In genomic region chr14:105948965-105949364, GRCh38 we compare ENCODE assay signal across 7 cellular contexts.
DNase-seq lines count a peak whose midpoint lies in the region; ATAC-seq and TF ChIP-seq lines count a peak whose summit lies in the region.
"Not testable (repeated sequence)": the region's sequence is repeated elsewhere in the genome, so short reads cannot be mapped to it uniquely, and the experiment has no call there.

No MANE protein-coding gene starts in this region.

- H3K27ac Mint-ChIP-seq in activated B cell treated with CpG ODN at 0.5 μM for 24 hours: peak overlapping the region; percentile 63
- peak overlapping the region in 1 of 9 donors; percentile 59 for H3K27ac Mint-ChIP-seq in naive thymus-derived CD4-positive, alpha-beta T cell

- not testable (repeated sequence) for H3K4me1 ChIP-seq in naive thymus-derived CD4-positive, alpha-beta T cell (ENCODE audit: control insufficient read depth in 2 of 2, insufficient read depth in 2 of 2, low read length in 2 of 2)

- TF ChIP-seq CTCF in activated B cell treated with CpG ODN at 0.5 μM for 24 hours (IDR thresholded peaks at IDR 0.05): not testable (repeated sequence)

- not testable (repeated sequence) for H3K27me3 ChIP-seq in naive thymus-derived CD4-positive, alpha-beta T cell (ENCODE audit: control insufficient read depth in 2 of 2, insufficient read depth in 2 of 2, low read length in 2 of 2)

- intact Hi-C loops in activated B cell treated with CpG ODN at 0.5 μM for 24 hours (cut with micrococcal nuclease): loop anchor here (5.0 to 10.0 kb wide), 3 partner anchors 48 to 414 kb away; no protein-coding TSS in a partner anchor
- intact Hi-C loops in left ventricle myocardium superior (cut with micrococcal nuclease): not testable (repeated sequence)
- intact Hi-C loops in naive thymus-derived CD4-positive, alpha-beta T cell (cut with micrococcal nuclease): loop anchor here in 1 of 2 donors (10.0 kb wide), 1 partner anchor 274 kb away; no protein-coding TSS in a partner anchor

- peaks cover 52% of the 10 kb centered on the region for H3K4me1 Mint-ChIP-seq in activated B cell treated with CpG ODN at 0.5 μM for 24 hours
- peaks cover 11 to 20% (median 15%) of the 10 kb centered on the region in 7 donors for H3K4me1 Mint-ChIP-seq in naive thymus-derived CD4-positive, alpha-beta T cell

- ATAC-seq in activated B cell treated with CpG ODN at 0.5 μM for 24 hours (ENCODE audit: low read depth) (peak; percentile 65), left ventricle myocardium superior (peak; percentile 28)
- peak; percentile 71 for ATAC-seq in naive thymus-derived CD4-positive, alpha-beta T cell

- H3K4me3 Mint-ChIP-seq in activated B cell treated with CpG ODN at 0.5 μM for 24 hours: peak overlapping the region; percentile 24
- H3K4me3 Mint-ChIP-seq in naive thymus-derived CD4-positive, alpha-beta T cell: peak overlapping the region in 1 of 10 donors; percentile 18

- DNase-seq in GF-D8 (lab: John Stamatoyannopoulos, UW) (peak; percentile 35), Kasumi-1 (lab: John Stamatoyannopoulos, UW) (peak; percentile 60 to 65), NOMO-1 treated with DMSO at 0.1 percent for 48 hours (lab: John Stamatoyannopoulos, UW; ENCODE audit: unreplicated experiment) (peak; percentile 92), SIG-M5 treated with dmso at 0.1 percent for 504 hours (lab: John Stamatoyannopoulos, UW; ENCODE audit: unreplicated experiment) (peak; percentile 40)
- not testable (repeated sequence) for DNase-seq in activated B cell treated with CpG ODN at 0.5 μM for 24 hours; left ventricle myocardium superior; naive thymus-derived CD4-positive, alpha-beta T cell

- not testable (repeated sequence) for H3K27me3 Mint-ChIP-seq in activated B cell treated with CpG ODN at 0.5 μM for 24 hours
- peaks cover 0 to 20% (median 11%) of the 10 kb centered on the region in 5 donors for H3K27me3 Mint-ChIP-seq in naive thymus-derived CD4-positive, alpha-beta T cell

- not testable (repeated sequence) for H3K36me3 Mint-ChIP-seq in activated B cell treated with CpG ODN at 0.5 μM for 24 hours (ENCODE audit: low read depth); naive thymus-derived CD4-positive, alpha-beta T cell

- POLR2A ChIA-PET in activated B cell treated with CpG ODN at 0.5 μM for 24 hours (lab: Charles Lee); naive thymus-derived CD4-positive, alpha-beta T cell (lab: Charles Lee): not testable (repeated sequence)

- not testable (repeated sequence) for H3K4me3 ChIP-seq in naive thymus-derived CD4-positive, alpha-beta T cell (ENCODE audit: low read length)

- H3K36me3 ChIP-seq in naive thymus-derived CD4-positive, alpha-beta T cell (ENCODE audit: control insufficient read depth in 2 of 3, insufficient read depth in 3 of 3, low read length in 3 of 3): not testable (repeated sequence)

- not testable (repeated sequence) for H3K27ac ChIP-seq in naive thymus-derived CD4-positive, alpha-beta T cell (ENCODE audit: low read depth, low read length)

- not testable (repeated sequence) for H3K9me3 Mint-ChIP-seq in activated B cell treated with CpG ODN at 0.5 μM for 24 hours; naive thymus-derived CD4-positive, alpha-beta T cell

- CTCF ChIA-PET in activated B cell treated with CpG ODN at 0.5 μM for 24 hours (lab: Charles Lee): not testable (repeated sequence)
- CTCF ChIA-PET in naive thymus-derived CD4-positive, alpha-beta T cell (lab: Charles Lee): interaction anchor here (0.6 to 1.8 kb wide), 4 partner anchors 12 to 242 kb away, joined by 3 to 4 read pairs (median 4); no protein-coding TSS in a partner anchor

- not testable (repeated sequence) for H3K9me3 ChIP-seq in naive thymus-derived CD4-positive, alpha-beta T cell (ENCODE audit: control insufficient read depth in 2 of 3, low read length in 3 of 3)
